2 cellular contexts compared by ENCODE assay signal in genomic region chr1:34650090-34650489, GRCh38.
TF ChIP-seq lines count a peak whose summit lies in the region.

No MANE protein-coding gene starts in this region.

TF ChIP-seq in HEK293, 187 proteins besides CTCF, POLR2A, EP300 and RAD21 (continued from another document):
- TF ChIP-seq REST (tag by site-specific recombination; IDR thresholded peaks at IDR 0.05): no peak

TF ChIP-seq in K562, 482 proteins besides CTCF, POLR2A, EP300 and RAD21 (continued from another document):
- TF ChIP-seq CEBPZ (IDR thresholded peaks at IDR 0.05; ENCODE audit: borderline replicate concordance, low read depth, low read length) (no peak), MCM5 (IDR thresholded peaks at IDR 0.05; ENCODE audit: low read depth) (no peak), ZNF512 (tag; IDR thresholded peaks at IDR 0.05) (peak; percentile 90)
